In genomic region chr1:160353223-160353622, GRCh38 we compare ENCODE assay signal across 22 cellular contexts. TPM values are rescaled to one million over a fixed set of nuclear protein-coding genes. Genes with fewer than 3 reads are reported as not detected.
DNase-seq lines count a peak whose midpoint lies in the region; ATAC-seq and TF ChIP-seq lines count a peak whose summit lies in the region.
"Had no signal": no experiment of that assay in that cellular context is flagged by ENCODE, and none has a peak within 500 bp of the region (broad histone marks: within the 10 kb centered on the region; RNA-seq: fewer than 3 reads in every experiment).

No MANE protein-coding gene starts in this region.

- H3K27me3 ChIP-seq in adipocyte (replicated peaks; ENCODE audit: control insufficient read depth, insufficient read depth, low read length) = no peaks in the 10 kb centered on the region
- H3K27me3 ChIP-seq in skeletal muscle tissue (ENCODE audit: control insufficient read depth in 3 of 3, insufficient read depth in 3 of 3, low read length in 3 of 3) = no peaks in the 10 kb centered on the region
- no peaks in the 10 kb centered on the region for H3K27me3 ChIP-seq in vagina
- no peaks in the 10 kb centered on the region for H3K27me3 ChIP-seq in esophagus muscularis mucosa
- H3K27me3 ChIP-seq: upper lobe of right lung had no signal

- H3K27ac ChIP-seq in skeletal muscle tissue (ENCODE audit: low read depth, low read length) = peak overlapping the region; percentile 86
- H3K27ac ChIP-seq in vagina = no peak overlapping the region
- no peak overlapping the region for H3K27ac ChIP-seq in esophagus muscularis mucosa (replicated peaks in 1 of 4)
- H3K27ac ChIP-seq: upper lobe of right lung had no signal

- H3K4me3 ChIP-seq in adipocyte (ENCODE audit: low read length) (no peak overlapping the region), fibroblast of pulmonary artery (replicated peaks; ENCODE audit: low read depth, low read length) (no peak overlapping the region), skeletal muscle tissue (ENCODE audit: low read length in 3 of 3) (no peak overlapping the region), vagina (no peak overlapping the region), esophagus muscularis mucosa (no peak overlapping the region)
- H3K4me3 ChIP-seq: upper lobe of right lung had no signal

- no peaks in the 10 kb centered on the region for H3K9me3 ChIP-seq in adipocyte (ENCODE audit: control insufficient read depth, low read length)
- H3K9me3 ChIP-seq in skeletal muscle tissue (ENCODE audit: control insufficient read depth in 3 of 3, low read length in 3 of 3) = no peaks in the 10 kb centered on the region
- H3K9me3 ChIP-seq in vagina = no peaks in the 10 kb centered on the region
- no peaks in the 10 kb centered on the region for H3K9me3 ChIP-seq in esophagus muscularis mucosa
- H3K9me3 ChIP-seq: upper lobe of right lung had no signal

- no peak overlapping the region for H3K9ac ChIP-seq in adipocyte (ENCODE audit: low read length)
- no peak overlapping the region for H3K9ac ChIP-seq in skeletal muscle tissue (ENCODE audit: low read depth in 1 of 3, low read length in 3 of 3)

- no peak overlapping the region for H3K4me3 Mint-ChIP-seq in activated CD8-positive, alpha-beta memory T cell treated with anti-CD3 and anti-CD28 coated beads, Interleukin-2, amount 10 ng/mL, durations not matched to agents 7 days and 5 days
- H3K4me3 Mint-ChIP-seq: activated CD4-positive, alpha-beta T cell treated with anti-CD3 and anti-CD28 coated beads for 36 hours; natural killer cell treated with Interleukin-12 subunit alpha and Interleukin-12 subunit beta and Interleukin-15 and Interleukin-18, amount 100 ng/mL, for 72 hours had no signal

- intact Hi-C loops in vagina (cut with DNase I) (no loop called here), esophagus muscularis mucosa (cut with DNase I) (no loop called here)

- peaks cover 42% of the 10 kb centered on the region for H3K36me3 Mint-ChIP-seq in activated CD8-positive, alpha-beta memory T cell treated with anti-CD3 and anti-CD28 coated beads, Interleukin-2, amount 10 ng/mL, durations not matched to agents 7 days and 5 days

- TF ChIP-seq CTCF in fibroblast of pulmonary artery (IDR thresholded peaks at IDR 0.05; ENCODE audit: low read length, missing control alignments) (no peak), vagina (IDR thresholded peaks at IDR 0.05) (no peak), esophagus muscularis mucosa (IDR thresholded peaks at IDR 0.05) (no peak)

- peaks cover 39% of the 10 kb centered on the region for H3K4me1 ChIP-seq in adipocyte (ENCODE audit: control insufficient read depth, insufficient read depth, low read length)
- H3K4me1 ChIP-seq in skeletal muscle tissue (ENCODE audit: control insufficient read depth in 3 of 3, insufficient read depth in 3 of 3, low read length in 3 of 3) = peaks cover 21 to 39% (median 34%) of the 10 kb centered on the region in 3 donors
- H3K4me1 ChIP-seq in vagina = no peaks in the 10 kb centered on the region
- H3K4me1 ChIP-seq in esophagus muscularis mucosa = peaks cover 0 to 8% (median 0%) of the 10 kb centered on the region in 4 donors
- H3K4me1 ChIP-seq: upper lobe of right lung had no signal

- TF ChIP-seq EP300 in esophagus muscularis mucosa (IDR thresholded peaks at IDR 0.05) = no peak

- no peak for ATAC-seq in activated CD8-positive, alpha-beta memory T cell treated with anti-CD3 and anti-CD28 coated beads, Interleukin-2, amount 10 ng/mL, durations not matched to agents 7 days and 5 days
- ATAC-seq: activated CD4-positive, alpha-beta T cell treated with anti-CD3 and anti-CD28 coated beads for 36 hours; natural killer cell treated with Interleukin-12 subunit alpha and Interleukin-12 subunit beta and Interleukin-15 and Interleukin-18, amount 100 ng/mL, for 72 hours; upper lobe of right lung had no signal

- H3K4me1 Mint-ChIP-seq in activated CD8-positive, alpha-beta memory T cell treated with anti-CD3 and anti-CD28 coated beads, Interleukin-2, amount 10 ng/mL, durations not matched to agents 7 days and 5 days = peaks cover 5% of the 10 kb centered on the region
- H3K4me1 Mint-ChIP-seq: activated CD4-positive, alpha-beta T cell treated with anti-CD3 and anti-CD28 coated beads for 36 hours had no signal

- H3K27ac Mint-ChIP-seq in activated CD8-positive, alpha-beta memory T cell treated with anti-CD3 and anti-CD28 coated beads, Interleukin-2, amount 10 ng/mL, durations not matched to agents 7 days and 5 days = no peak overlapping the region
- H3K27ac Mint-ChIP-seq: activated CD4-positive, alpha-beta T cell treated with anti-CD3 and anti-CD28 coated beads for 36 hours; natural killer cell treated with Interleukin-12 subunit alpha and Interleukin-12 subunit beta and Interleukin-15 and Interleukin-18, amount 100 ng/mL, for 72 hours had no signal

- WGBS in esophagus muscularis mucosa = 88% methylated on average over 2 of the region's 2 CpGs

- TF ChIP-seq POLR2A in vagina (IDR thresholded peaks at IDR 0.05) (no peak), esophagus muscularis mucosa (IDR thresholded peaks at IDR 0.05; ENCODE audit: low read depth) (no peak)

- DNase-seq in activated CD8-positive, alpha-beta memory T cell treated with anti-CD3 and anti-CD28 coated beads, Interleukin-2, amount 10 ng/mL, durations not matched to agents 7 days and 5 days = peak; percentile 16
- DNase-seq in activated CD8-positive, alpha-beta memory T cell treated with anti-CD3 and anti-CD28 coated beads, Interleukin-2, amount 50 U/mL, for 4 hours = no peak
- DNase-seq in adipocyte (ENCODE audit: low read depth) (peak; percentile 9), fibroblast of pulmonary artery (ENCODE audit: low read depth) (peak; percentile 24), vagina (ENCODE audit: extremely low spot score in 2 of 2) (no peak), COR-L47 (lab: John Stamatoyannopoulos, UW) (no peak), esophagus muscularis mucosa (ENCODE audit: extremely low spot score) (no peak)
- DNase-seq: activated CD4-positive, alpha-beta T cell treated with anti-CD3 and anti-CD28 coated beads for 36 hours; activated effector memory CD4-positive, alpha-beta T cell treated with Interleukin-2 at 50 U/mL for 16 hours; amniotic stem cell; CD4-positive, CD25-positive, alpha-beta regulatory T cell; central memory CD4-positive, alpha-beta T cell; effector CD4-positive, alpha-beta T cell; KG1; NCI-H187 treated with DMSO at 0.1 percent for 48 hours; NCI-H226; NK-92 treated with Interleukin-12 subunit alpha and Interleukin-12 subunit beta, amount 100 ng/mL, for 24 hours; stimulated activated CD4-positive, alpha-beta T cell treated with anti-CD3 and anti-CD28 coated beads, Interleukin-4, amount 100 ng/mL, for 4 hours; upper lobe of right lung had no signal

- no peaks in the 10 kb centered on the region for H3K27me3 Mint-ChIP-seq in activated CD8-positive, alpha-beta memory T cell treated with anti-CD3 and anti-CD28 coated beads, Interleukin-2, amount 10 ng/mL, durations not matched to agents 7 days and 5 days
- H3K27me3 Mint-ChIP-seq: activated CD4-positive, alpha-beta T cell treated with anti-CD3 and anti-CD28 coated beads for 36 hours; CD4-positive, CD25-positive, alpha-beta regulatory T cell; natural killer cell treated with Interleukin-12 subunit alpha and Interleukin-12 subunit beta and Interleukin-15 and Interleukin-18, amount 100 ng/mL, for 72 hours had no signal

- no peaks in the 10 kb centered on the region for H3K9me3 Mint-ChIP-seq in activated CD8-positive, alpha-beta memory T cell treated with anti-CD3 and anti-CD28 coated beads, Interleukin-2, amount 10 ng/mL, durations not matched to agents 7 days and 5 days (ENCODE audit: low read depth)
- H3K9me3 Mint-ChIP-seq: CD4-positive, CD25-positive, alpha-beta regulatory T cell; natural killer cell treated with Interleukin-12 subunit alpha and Interleukin-12 subunit beta and Interleukin-15 and Interleukin-18, amount 100 ng/mL, for 72 hours had no signal

- CTCF ChIA-PET in activated CD8-positive, alpha-beta memory T cell treated with anti-CD3 and anti-CD28 coated beads, Interleukin-2, amount 10 ng/mL, durations not matched to agents 7 days and 5 days (lab: Charles Lee) = interaction anchor here (0.8 to 6.3 kb wide), 9 partner anchors 12 to 275 kb away, joined by 3 to 63 read pairs (median 4); partner anchors contain the start of gene NHLH1

- H3K36me3 ChIP-seq in adipocyte (ENCODE audit: control insufficient read depth, insufficient read depth, low read length, severe bottlenecking) (peaks cover 91% of the 10 kb centered on the region), skeletal muscle tissue (ENCODE audit: control insufficient read depth in 3 of 3, insufficient read depth in 3 of 3, low read length in 3 of 3) (peaks cover 67 to 92% (median 86%) of the 10 kb centered on the region in 3 donors), vagina (peaks cover 0 to 92% of the 10 kb centered on the region in 2 donors), esophagus muscularis mucosa (peaks cover 71 to 99% (median 99%) of the 10 kb centered on the region in 4 donors)

RNA-seq across cellular contexts. Expression of gene NCSTN, which starts 10.0 kb away (rescaled TPM):
- 10 to 100 TPM; 59.8 to 61.8 TPM for total RNA-seq in activated CD8-positive, alpha-beta memory T cell treated with anti-CD3 and anti-CD28 coated beads, Interleukin-2, amount 10 ng/mL, durations not matched to agents 7 days and 5 days
- total RNA-seq in skeletal muscle tissue (53.8 TPM), vagina (50.6 TPM), esophagus muscularis mucosa (10 to 100 TPM; 45.6 to 59.7 (median 52.1) TPM)

RNA-seq across cellular contexts. Expression of gene COPA, which starts 10.2 kb away (rescaled TPM):
- total RNA-seq in activated CD8-positive, alpha-beta memory T cell treated with anti-CD3 and anti-CD28 coated beads, Interleukin-2, amount 10 ng/mL, durations not matched to agents 7 days and 5 days = 100 to 1,000 TPM; 138 to 139 TPM
- 211 TPM for total RNA-seq in skeletal muscle tissue
- total RNA-seq in vagina = 106 TPM
- 100 to 1,000 TPM; 108 to 125 (median 116) TPM for total RNA-seq in esophagus muscularis mucosa

RNA-seq across cellular contexts. Expression of gene NHLH1, which starts 13.6 kb away (rescaled TPM):
- under 1 TPM; 0.35 to 0.44 TPM for total RNA-seq in activated CD8-positive, alpha-beta memory T cell treated with anti-CD3 and anti-CD28 coated beads, Interleukin-2, amount 10 ng/mL, durations not matched to agents 7 days and 5 days
- total RNA-seq in skeletal muscle tissue (not detected), vagina (not detected), esophagus muscularis mucosa (not detected)
- total RNA-seq: CD4-positive, CD25-positive, alpha-beta regulatory T cell; fibroblast of lung; upper lobe of right lung had no signal

RNA-seq across cellular contexts. Expression of gene VANGL2, which starts 47.1 kb away (rescaled TPM):
- not detected for total RNA-seq in activated CD8-positive, alpha-beta memory T cell treated with anti-CD3 and anti-CD28 coated beads, Interleukin-2, amount 10 ng/mL, durations not matched to agents 7 days and 5 days
- total RNA-seq in skeletal muscle tissue (2.1 TPM), vagina (11.0 TPM), esophagus muscularis mucosa (1 to 10 TPM; 1.2 to 5.8 (median 3.7) TPM)
- total RNA-seq: fibroblast of lung; natural killer cell treated with Interleukin-12 subunit alpha and Interleukin-12 subunit beta and Interleukin-15 and Interleukin-18, amount 100 ng/mL, for 72 hours had no signal

Comparison
In these comparisons a context has a peak if more than half of its experiments do, and no peak if none do; other contexts are left out.
1. DNase-seq: peak in activated CD8-positive, alpha-beta memory T cell treated with anti-CD3 and anti-CD28 coated beads, Interleukin-2, amount 10 ng/mL, durations not matched to agents 7 days and 5 days (single experiment), adipocyte (single experiment) and fibroblast of pulmonary artery (single experiment); none in activated CD8-positive, alpha-beta memory T cell treated with anti-CD3 and anti-CD28 coated beads, Interleukin-2, amount 50 U/mL, for 4 hours (single experiment), vagina (0 of 2), COR-L47 (single experiment) and esophagus muscularis mucosa (single experiment).